8 cellular contexts compared by ENCODE assay signal in the genomic region with DNA sequence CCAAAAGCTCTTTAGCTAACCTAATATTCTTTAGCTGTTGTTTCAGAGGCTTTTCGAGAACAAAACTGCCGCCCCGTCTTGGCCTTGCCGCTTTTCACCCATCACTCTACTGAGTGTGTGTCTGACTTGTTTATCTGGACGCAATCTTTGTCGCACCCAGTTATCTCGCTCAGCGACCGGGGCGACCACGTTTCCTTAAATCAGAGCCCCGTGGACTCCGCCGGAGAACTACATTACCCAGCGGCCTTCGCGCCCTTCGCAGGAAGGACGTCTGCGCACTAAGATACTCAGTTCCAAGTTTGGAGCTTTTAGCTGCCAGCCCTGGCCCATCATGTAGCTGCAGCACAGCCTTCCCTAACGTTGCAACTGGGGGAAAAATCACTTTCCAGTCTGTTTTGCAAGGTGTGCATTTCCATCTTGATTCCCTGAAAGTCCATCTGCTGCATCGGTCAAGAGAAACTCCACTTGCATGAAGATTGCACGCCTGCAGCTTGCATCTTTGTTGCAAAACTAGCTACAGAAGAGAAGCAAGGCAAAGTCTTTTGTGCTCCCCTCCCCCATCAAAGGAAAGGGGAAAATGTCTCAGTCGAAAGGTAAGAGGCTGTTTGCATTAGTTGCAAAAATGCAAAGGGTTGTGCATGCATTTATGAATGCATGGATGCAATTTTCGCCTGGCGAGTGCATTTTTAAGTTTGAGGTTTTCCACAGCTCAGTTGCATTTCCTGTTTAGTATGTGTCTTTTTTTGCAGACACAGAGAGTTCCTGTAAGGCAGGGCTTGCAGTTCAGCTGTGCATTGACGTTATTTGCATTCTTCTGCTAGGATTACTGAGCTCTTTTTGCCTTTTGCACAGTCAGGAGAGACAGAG. TPM values are rescaled to one million over a fixed set of nuclear protein-coding genes. Genes with fewer than 3 reads are reported as not detected.
DNase-seq lines count a peak whose midpoint lies in the region; ATAC-seq and TF ChIP-seq lines count a peak whose summit lies in the region.

A gene (plus strand): TSS at position 290 of the 867 bp plus-strand sequence. CDS start 288 bp downstream, at position 578.

- intact Hi-C loops in lower lobe of right lung (cut with DNase I) = no loop called here

- peak within 1 kb of the TSS; percentile 62 for H3K4me3 ChIP-seq in lower lobe of right lung

- no peaks in the 10 kb centered on the region for H3K9me3 ChIP-seq in lower lobe of right lung

- H3K36me3 ChIP-seq in lower lobe of right lung = no peaks in the 10 kb centered on the region

- DNase-seq in AG08396 (ENCODE audit: low spot score) (peak; percentile 77), NCI-H446 treated with DMSO at 0.1 percent for 48 hours (lab: John Stamatoyannopoulos, UW) (peak; percentile 59), lower lobe of right lung (peak; percentile 90)
- DNase-seq in activated CD4-positive, alpha-beta T cell treated with anti-CD3 and anti-CD28 coated beads, Interleukin-2, amount 50 U/mL, for 1 hour = peak; percentile 76
- DNase-seq in effector CD4-positive, alpha-beta T cell = peak; percentile 72
- peak; percentile 62 to 80 (median 63) for DNase-seq in stimulated activated CD4-positive, alpha-beta T cell treated with anti-CD3 and anti-CD28 coated beads, TNF-alpha, amount 100 ng/mL, for 24 hours (ENCODE audit: low read depth in 3 of 3)

- no peaks in the 10 kb centered on the region for H3K27me3 ChIP-seq in lower lobe of right lung (ENCODE audit: low read depth)

- no peak for TF ChIP-seq CTCF in lower lobe of right lung (IDR thresholded peaks at IDR 0.05)

- peaks cover 24% of the 10 kb centered on the region for H3K4me1 ChIP-seq in lower lobe of right lung

- no peak within 1 kb of the TSS for H3K27ac ChIP-seq in lower lobe of right lung

- ATAC-seq in GM18870 (IDR thresholded peaks at IDR 0.05; ENCODE audit: unreplicated experiment) = peak; percentile 92
- ATAC-seq in HG03097 (IDR thresholded peaks at IDR 0.05; ENCODE audit: low FRiP score, unreplicated experiment) = peak; percentile 98
- peak; percentile 94 to 98 for ATAC-seq in lower lobe of right lung

RNA-seq across cellular contexts. Expression of the gene that starts here (rescaled TPM):
- total RNA-seq in lower lobe of right lung = 6.3 TPM
